2 cellular contexts compared by ENCODE assay signal in genomic region chr2:141169117-141169516, GRCh38.
DNase-seq lines count a peak whose midpoint lies in the region; ATAC-seq, FAIRE-seq and TF ChIP-seq lines count a peak whose summit lies in the region.
"Not testable (repeated sequence)": the region's sequence is repeated elsewhere in the genome, so short reads cannot be mapped to it uniquely, and the experiment has no call there.

No MANE protein-coding gene starts in this region.

- not testable (repeated sequence) for ATAC-seq in A549

- TF ChIP-seq RAD21 in A549 (conservative IDR thresholded peaks at IDR 0.05 in 1 of 2, IDR thresholded peaks at IDR 0.05 in 1 of 2) = not testable (repeated sequence)

- H3K4me1 ChIP-seq in A549; HEK293 (ENCODE audit: control insufficient read depth, insufficient read depth, low read length): not testable (repeated sequence)

- DNase-seq in A549 (ENCODE audit: low read depth in 1 of 2, low spot score in 1 of 2) = not testable (repeated sequence)

- 82% methylated on average over 2 of the region's 2 CpGs for WGBS in A549 (ENCODE audit: missing lambda C conversion rate)

- TF ChIP-seq POLR2A in A549 (IDR thresholded peaks at IDR 0.05; ENCODE audit: low read length) = not testable (repeated sequence)

- CTCF ChIA-PET in A549 (lab: Yijun Ruan, JAX) = interaction anchor here (0.6 kb wide), 1 partner anchor 66 kb away, joined by 3 read pairs; no protein-coding TSS in a partner anchor
- CTCF ChIA-PET in HEK293 (lab: Yijun Ruan, JAX) = interaction anchor here (0.6 kb wide), 2 partner anchors 97 to 798 kb away, joined by 3 read pairs; no protein-coding TSS in a partner anchor

- not testable (repeated sequence) for FAIRE-seq in A549 (lab: Jason Lieb, UNC)

- not testable (repeated sequence) for TF ChIP-seq EP300 in A549 (IDR thresholded peaks at IDR 0.05)

- not testable (repeated sequence) for H3K27ac ChIP-seq in A549; HEK293 (ENCODE audit: extremely low read depth, low read depth, low read length)

- H3K36me3 ChIP-seq in HEK293 (ENCODE audit: control insufficient read depth in 2 of 2, insufficient read depth in 1 of 2, low read length in 2 of 2) = not testable (repeated sequence)

- TF ChIP-seq CTCF in A549 (IDR thresholded peaks at IDR 0.05); HEK293 (tag by site-specific recombination; IDR thresholded peaks at IDR 0.05): not testable (repeated sequence)

- POLR2A ChIA-PET in A549 (lab: Yijun Ruan, JAX); HEK293 (lab: Yijun Ruan, JAX): not testable (repeated sequence)

- not testable (repeated sequence) for H3K4me3 ChIP-seq in A549; HEK293 (ENCODE audit: low read depth, low read length)

- not testable (repeated sequence) for H3K9me3 ChIP-seq in A549; HEK293 (ENCODE audit: control insufficient read depth, insufficient read depth, low read depth, low read length)

- not testable (repeated sequence) for H3K4me2 ChIP-seq in A549

TF ChIP-seq in A549, 52 proteins besides CTCF, POLR2A, EP300 and RAD21:
- TF ChIP-seq ZC3H11A (IDR thresholded peaks at IDR 0.05) = peak; percentile 77

TF ChIP-seq in HEK293, 187 proteins besides CTCF, POLR2A, EP300 and RAD21:
- TF ChIP-seq ZNF518A (tag by site-specific recombination; conservative IDR thresholded peaks at IDR 0.05; ENCODE audit: low read depth) = 0 out of 2 replicates have a peak, but pooled peaks have one; percentile 37
- peak; percentile 36; the same call in 1 of the 2 replicates for TF ChIP-seq ZNF140 (tag by site-specific recombination; IDR thresholded peaks at IDR 0.05)
- peak; percentile 53 for TF ChIP-seq ZNF555 (tag by site-specific recombination; conservative IDR thresholded peaks at IDR 0.05)
- TF ChIP-seq ZXDB (tag by site-specific recombination; IDR thresholded peaks at IDR 0.05) = 0 out of 2 replicates have a peak, but pooled peaks have one; percentile 18
- TF ChIP-seq ZBTB8A (tag by site-specific recombination; IDR thresholded peaks at IDR 0.05) = peak; percentile 30; the same call in 1 of the 2 replicates
- 0 out of 2 replicates have a peak, but pooled peaks have one; percentile 11 for TF ChIP-seq ZNF654 (tag by site-specific recombination; IDR thresholded peaks at IDR 0.05; ENCODE audit: low read depth)
- peak; percentile 66; the same call in 1 of the 2 replicates for TF ChIP-seq ZNF394 (tag by site-specific recombination; IDR thresholded peaks at IDR 0.05; ENCODE audit: borderline replicate concordance)
- peak; percentile 58 for TF ChIP-seq ZNF426 (tag by site-specific recombination; IDR thresholded peaks at IDR 0.05)
